ENCODE assay signal across 1 cellular context in genomic region chr22:40335358-40335757, GRCh38.
TF ChIP-seq lines count a peak whose summit lies in the region.

No MANE protein-coding gene starts in this region.

TF ChIP-seq in GM12878, 131 proteins besides CTCF, POLR2A, EP300 and RAD21:
- TF ChIP-seq TBL1XR1 (IDR thresholded peaks at IDR 0.05; ENCODE audit: low read depth, low read length) = no peak
- TF ChIP-seq CREB1 (IDR thresholded peaks at IDR 0.05; ENCODE audit: low read depth) = 0 out of 2 replicates have a peak, but pooled peaks have one; percentile 13
- TF ChIP-seq, protein P1, sequence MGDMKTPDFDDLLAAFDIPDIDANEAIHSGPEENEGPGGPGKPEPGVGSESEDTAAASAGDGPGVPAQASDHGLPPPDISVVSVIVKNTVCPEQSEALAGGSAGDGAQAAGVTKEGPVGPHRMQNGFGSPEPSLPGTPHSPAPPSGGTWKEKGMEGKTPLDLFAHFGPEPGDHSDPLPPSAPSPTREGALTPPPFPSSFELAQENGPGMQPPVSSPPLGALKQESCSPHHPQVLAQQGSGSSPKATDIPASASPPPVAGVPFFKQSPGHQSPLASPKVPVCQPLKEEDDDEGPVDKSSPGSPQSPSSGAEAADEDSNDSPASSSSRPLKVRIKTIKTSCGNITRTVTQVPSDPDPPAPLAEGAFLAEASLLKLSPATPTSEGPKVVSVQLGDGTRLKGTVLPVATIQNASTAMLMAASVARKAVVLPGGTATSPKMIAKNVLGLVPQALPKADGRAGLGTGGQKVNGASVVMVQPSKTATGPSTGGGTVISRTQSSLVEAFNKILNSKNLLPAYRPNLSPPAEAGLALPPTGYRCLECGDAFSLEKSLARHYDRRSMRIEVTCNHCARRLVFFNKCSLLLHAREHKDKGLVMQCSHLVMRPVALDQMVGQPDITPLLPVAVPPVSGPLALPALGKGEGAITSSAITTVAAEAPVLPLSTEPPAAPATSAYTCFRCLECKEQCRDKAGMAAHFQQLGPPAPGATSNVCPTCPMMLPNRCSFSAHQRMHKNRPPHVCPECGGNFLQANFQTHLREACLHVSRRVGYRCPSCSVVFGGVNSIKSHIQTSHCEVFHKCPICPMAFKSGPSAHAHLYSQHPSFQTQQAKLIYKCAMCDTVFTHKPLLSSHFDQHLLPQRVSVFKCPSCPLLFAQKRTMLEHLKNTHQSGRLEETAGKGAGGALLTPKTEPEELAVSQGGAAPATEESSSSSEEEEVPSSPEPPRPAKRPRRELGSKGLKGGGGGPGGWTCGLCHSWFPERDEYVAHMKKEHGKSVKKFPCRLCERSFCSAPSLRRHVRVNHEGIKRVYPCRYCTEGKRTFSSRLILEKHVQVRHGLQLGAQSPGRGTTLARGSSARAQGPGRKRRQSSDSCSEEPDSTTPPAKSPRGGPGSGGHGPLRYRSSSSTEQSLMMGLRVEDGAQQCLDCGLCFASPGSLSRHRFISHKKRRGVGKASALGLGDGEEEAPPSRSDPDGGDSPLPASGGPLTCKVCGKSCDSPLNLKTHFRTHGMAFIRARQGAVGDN (IDR thresholded peaks at IDR 0.05) = no peak
- peak; percentile 65 for TF ChIP-seq ATF7 (IDR thresholded peaks at IDR 0.05; ENCODE audit: low read depth)
- TF ChIP-seq IRF3 (IDR thresholded peaks at IDR 0.05) = no peak
- no peak; the same call in 1 of the 2 replicates for TF ChIP-seq NFIC (IDR thresholded peaks at IDR 0.05; ENCODE audit: low read depth, low read length)
- no peak for TF ChIP-seq BCL3 (IDR thresholded peaks at IDR 0.05; ENCODE audit: borderline replicate concordance, insufficient read depth, low read depth, low read length, poor library complexity, severe bottlenecking)
- no peak for TF ChIP-seq TARDBP (IDR thresholded peaks at IDR 0.05; ENCODE audit: borderline replicate concordance)
- TF ChIP-seq ZNF384 (IDR thresholded peaks at IDR 0.05; ENCODE audit: borderline replicate concordance, low read depth, low read length) = no peak
- no peak for TF ChIP-seq HDAC2 (IDR thresholded peaks at IDR 0.05)
- no peak for TF ChIP-seq NFXL1 (IDR thresholded peaks at IDR 0.05; ENCODE audit: borderline replicate concordance)
- TF ChIP-seq MLLT1 (IDR thresholded peaks at IDR 0.05) = no peak
- TF ChIP-seq SIX5 (IDR thresholded peaks at IDR 0.05; ENCODE audit: low read depth, low read length, severe bottlenecking) = no peak
- no peak for TF ChIP-seq SP1 (IDR thresholded peaks at IDR 0.05; ENCODE audit: low read depth, low read length)
- TF ChIP-seq CEBPB (IDR thresholded peaks at IDR 0.05; ENCODE audit: borderline replicate concordance in 1 of 2, low read depth in 2 of 2, low read length in 2 of 2) = no peak
- TF ChIP-seq POU2F2 (IDR thresholded peaks at IDR 0.05; ENCODE audit: borderline replicate concordance, low read depth, low read length) = no peak
- TF ChIP-seq TCF7 (IDR thresholded peaks at IDR 0.05; ENCODE audit: borderline replicate concordance) = no peak
- TF ChIP-seq PAX8 (IDR thresholded peaks at IDR 0.05) = no peak
- no peak for TF ChIP-seq TCF3 (IDR thresholded peaks at IDR 0.05; ENCODE audit: borderline replicate concordance, insufficient read depth, low read depth, low read length)
- no peak for TF ChIP-seq HDGF (IDR thresholded peaks at IDR 0.05)
- TF ChIP-seq, protein P2, sequence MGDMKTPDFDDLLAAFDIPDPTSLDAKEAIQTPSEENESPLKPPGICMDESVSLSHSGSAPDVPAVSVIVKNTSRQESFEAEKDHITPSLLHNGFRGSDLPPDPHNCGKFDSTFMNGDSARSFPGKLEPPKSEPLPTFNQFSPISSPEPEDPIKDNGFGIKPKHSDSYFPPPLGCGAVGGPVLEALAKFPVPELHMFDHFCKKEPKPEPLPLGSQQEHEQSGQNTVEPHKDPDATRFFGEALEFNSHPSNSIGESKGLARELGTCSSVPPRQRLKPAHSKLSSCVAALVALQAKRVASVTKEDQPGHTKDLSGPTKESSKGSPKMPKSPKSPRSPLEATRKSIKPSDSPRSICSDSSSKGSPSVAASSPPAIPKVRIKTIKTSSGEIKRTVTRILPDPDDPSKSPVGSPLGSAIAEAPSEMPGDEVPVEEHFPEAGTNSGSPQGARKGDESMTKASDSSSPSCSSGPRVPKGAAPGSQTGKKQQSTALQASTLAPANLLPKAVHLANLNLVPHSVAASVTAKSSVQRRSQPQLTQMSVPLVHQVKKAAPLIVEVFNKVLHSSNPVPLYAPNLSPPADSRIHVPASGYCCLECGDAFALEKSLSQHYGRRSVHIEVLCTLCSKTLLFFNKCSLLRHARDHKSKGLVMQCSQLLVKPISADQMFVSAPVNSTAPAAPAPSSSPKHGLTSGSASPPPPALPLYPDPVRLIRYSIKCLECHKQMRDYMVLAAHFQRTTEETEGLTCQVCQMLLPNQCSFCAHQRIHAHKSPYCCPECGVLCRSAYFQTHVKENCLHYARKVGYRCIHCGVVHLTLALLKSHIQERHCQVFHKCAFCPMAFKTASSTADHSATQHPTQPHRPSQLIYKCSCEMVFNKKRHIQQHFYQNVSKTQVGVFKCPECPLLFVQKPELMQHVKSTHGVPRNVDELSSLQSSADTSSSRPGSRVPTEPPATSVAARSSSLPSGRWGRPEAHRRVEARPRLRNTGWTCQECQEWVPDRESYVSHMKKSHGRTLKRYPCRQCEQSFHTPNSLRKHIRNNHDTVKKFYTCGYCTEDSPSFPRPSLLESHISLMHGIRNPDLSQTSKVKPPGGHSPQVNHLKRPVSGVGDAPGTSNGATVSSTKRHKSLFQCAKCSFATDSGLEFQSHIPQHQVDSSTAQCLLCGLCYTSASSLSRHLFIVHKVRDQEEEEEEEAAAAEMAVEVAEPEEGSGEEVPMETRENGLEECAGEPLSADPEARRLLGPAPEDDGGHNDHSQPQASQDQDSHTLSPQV (IDR thresholded peaks at IDR 0.05) = no peak
- TF ChIP-seq NR2F1 (conservative IDR thresholded peaks at IDR 0.05) = no peak
- no peak for TF ChIP-seq LARP7 (IDR thresholded peaks at IDR 0.05)
- TF ChIP-seq JUNB (IDR thresholded peaks at IDR 0.05) = peak; percentile 74
